ENCODE assay signal across 1 cellular context in genomic region chr1:43171312-43171875, GRCh38.
TF ChIP-seq lines count a peak whose summit lies in the region.

No MANE protein-coding gene starts in this region.

TF ChIP-seq in GM12878, 131 proteins besides CTCF, POLR2A, EP300 and RAD21 (continued from another document):
- TF ChIP-seq MLLT1 (IDR thresholded peaks at IDR 0.05) (peak; percentile 22; the same call in 1 of the 2 replicates), MTA2 (IDR thresholded peaks at IDR 0.05; ENCODE audit: low read depth) (no peak), IRF3 (IDR thresholded peaks at IDR 0.05) (no peak)
- TF ChIP-seq, protein P1, sequence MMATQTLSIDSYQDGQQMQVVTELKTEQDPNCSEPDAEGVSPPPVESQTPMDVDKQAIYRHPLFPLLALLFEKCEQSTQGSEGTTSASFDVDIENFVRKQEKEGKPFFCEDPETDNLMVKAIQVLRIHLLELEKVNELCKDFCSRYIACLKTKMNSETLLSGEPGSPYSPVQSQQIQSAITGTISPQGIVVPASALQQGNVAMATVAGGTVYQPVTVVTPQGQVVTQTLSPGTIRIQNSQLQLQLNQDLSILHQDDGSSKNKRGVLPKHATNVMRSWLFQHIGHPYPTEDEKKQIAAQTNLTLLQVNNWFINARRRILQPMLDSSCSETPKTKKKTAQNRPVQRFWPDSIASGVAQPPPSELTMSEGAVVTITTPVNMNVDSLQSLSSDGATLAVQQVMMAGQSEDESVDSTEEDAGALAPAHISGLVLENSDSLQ (IDR thresholded peaks at IDR 0.05) = no peak
